ENCODE assay signal across 14 cellular contexts in the genomic region with DNA sequence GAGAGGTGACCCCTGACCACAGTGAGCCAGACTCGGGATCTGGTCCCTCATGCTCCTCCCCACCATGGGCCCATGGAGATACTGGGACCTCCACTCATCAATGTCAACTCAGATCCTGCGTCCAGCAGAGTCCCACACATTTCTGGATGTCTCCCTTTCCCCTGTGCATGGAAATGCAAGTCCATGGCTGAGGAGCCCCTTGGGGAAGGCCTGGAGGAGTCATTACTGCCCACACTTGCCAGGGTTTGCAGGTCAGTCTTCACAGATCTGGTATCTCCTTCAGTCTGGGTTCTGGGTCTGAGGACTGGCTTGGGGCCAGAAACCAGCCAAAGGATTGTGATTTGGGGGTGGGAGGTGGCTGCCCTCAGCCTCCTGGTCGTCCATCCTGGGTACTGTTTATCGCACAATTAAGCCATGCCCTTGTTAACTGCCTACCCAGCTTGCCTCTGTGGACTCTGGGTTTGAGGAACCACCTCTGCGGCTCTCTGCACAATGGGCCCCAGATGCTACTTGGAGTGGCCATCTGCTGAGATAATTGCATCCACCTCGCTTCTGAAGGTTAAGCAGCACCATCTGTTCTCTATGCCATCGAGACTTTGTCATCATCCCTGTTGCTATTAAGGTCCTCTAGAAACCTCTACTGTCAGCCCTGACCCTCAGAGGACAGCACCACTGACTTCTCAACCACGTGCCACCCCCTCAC. TPM values are rescaled to one million over a fixed set of nuclear protein-coding genes. Genes with fewer than 3 reads are reported as not detected.
A peak's percentile ranks its signal among the peaks of the same experiment; 100 is the strongest.
DNase-seq lines count a peak whose midpoint lies in the region; FAIRE-seq and TF ChIP-seq lines count a peak whose summit lies in the region.
"Had no signal": no experiment of that assay in that cellular context is flagged by ENCODE, and none has a peak within 500 bp of the region (broad histone marks: within the 10 kb centered on the region; RNA-seq: fewer than 3 reads in every experiment).

No MANE protein-coding gene starts in this region.

- H3K4me3 ChIP-seq in bronchial epithelial cell (ENCODE audit: low read depth, low read length), result no peak overlapping the region
- H3K4me3 ChIP-seq in stomach, result no peak overlapping the region
- H3K4me3 ChIP-seq in effector memory CD4-positive, alpha-beta T cell (ENCODE audit: insufficient read depth, low read depth, low read length, poor library complexity, severe bottlenecking), result no peak overlapping the region
- no peak overlapping the region for H3K4me3 ChIP-seq in MM.1S (ENCODE audit: low read length)
- H3K4me3 ChIP-seq: SJCRH30, upper lobe of left lung had no signal

- H3K9ac ChIP-seq in MM.1S (ENCODE audit: low read length), result no peak overlapping the region

- H3K9me3 Mint-ChIP-seq in activated CD4-positive, alpha-beta memory T cell treated with anti-CD3 and anti-CD28 coated beads, Interleukin-2, amount 10 ng/mL, durations not matched to agents 7 days and 5 days, result no peaks in the 10 kb centered on the region
- no peaks in the 10 kb centered on the region for H3K9me3 Mint-ChIP-seq in activated CD4-positive, alpha-beta memory T cell treated with anti-CD3 and anti-CD28 coated beads for 36 hours
- H3K9me3 Mint-ChIP-seq in activated naive CD4-positive, alpha-beta T cell treated with anti-CD3 and anti-CD28 coated beads, Interleukin-2, amount 10 ng/mL, durations not matched to agents 7 days and 5 days, result no peaks in the 10 kb centered on the region
- H3K9me3 Mint-ChIP-seq: activated naive CD4-positive, alpha-beta T cell treated with anti-CD3 and anti-CD28 coated beads, Interleukin-2, amount 50 U/mL, for 24 hours; dendritic cell treated with granulocyte-macrophage colony-stimulating factor and Interleukin-4, amounts not matched to agents 40 ng/mL and 50 ng/mL, for 4 days had no signal

- TF ChIP-seq POLR2A in stomach (IDR thresholded peaks at IDR 0.05), result no peak

- H3K36me3 ChIP-seq in bronchial epithelial cell (ENCODE audit: control insufficient read depth, insufficient read depth, low read length), result no peaks in the 10 kb centered on the region
- H3K36me3 ChIP-seq in stomach, result no peaks in the 10 kb centered on the region
- H3K36me3 ChIP-seq in effector memory CD4-positive, alpha-beta T cell (ENCODE audit: control insufficient read depth, insufficient read depth, low read length), result no peaks in the 10 kb centered on the region
- no peaks in the 10 kb centered on the region for H3K36me3 ChIP-seq in MM.1S (replicated peaks; ENCODE audit: insufficient read depth, low read length)
- H3K36me3 ChIP-seq: SJCRH30, upper lobe of left lung had no signal

- POLR2A ChIA-PET in activated CD4-positive, alpha-beta memory T cell treated with anti-CD3 and anti-CD28 coated beads, Interleukin-2, amount 10 ng/mL, durations not matched to agents 7 days and 5 days (lab: Charles Lee), result no interaction called here
- POLR2A ChIA-PET in activated CD4-positive, alpha-beta memory T cell treated with anti-CD3 and anti-CD28 coated beads for 36 hours (lab: Charles Lee), result no interaction called here

- DNase-seq in activated CD4-positive, alpha-beta memory T cell treated with anti-CD3 and anti-CD28 coated beads, Interleukin-2, amount 10 ng/mL, durations not matched to agents 7 days and 5 days, result peak; percentile 6
- no peak for DNase-seq in activated CD4-positive, alpha-beta memory T cell treated with anti-CD3 and anti-CD28 coated beads for 36 hours
- peak; percentile 61 for DNase-seq in NCI-H2227 (lab: John Stamatoyannopoulos, UW; ENCODE audit: unreplicated experiment)
- DNase-seq in bronchial epithelial cell (ENCODE audit: low read depth), result no peak
- peak; percentile 21 for DNase-seq in stomach
- no peak for DNase-seq in effector memory CD4-positive, alpha-beta T cell
- no peak for DNase-seq in MM.1S
- no peak for DNase-seq in activated naive CD4-positive, alpha-beta T cell treated with anti-CD3 and anti-CD28 coated beads, Interleukin-2, amount 10 ng/mL, durations not matched to agents 7 days and 5 days
- DNase-seq: activated CD4-positive, CD25-positive, alpha-beta regulatory T cell; IMR-90; SJCRH30; upper lobe of left lung had no signal

- peaks cover 3 to 34% (median 25%) of the 10 kb centered on the region in 4 donors for H3K4me1 ChIP-seq in stomach
- H3K4me1 ChIP-seq in effector memory CD4-positive, alpha-beta T cell (ENCODE audit: control insufficient read depth, insufficient read depth, low read length, poor library complexity, severe bottlenecking), result no peaks in the 10 kb centered on the region
- no peaks in the 10 kb centered on the region for H3K4me1 ChIP-seq in MM.1S (ENCODE audit: low read length)

- TF ChIP-seq CTCF in bronchial epithelial cell (IDR thresholded peaks at IDR 0.05; ENCODE audit: insufficient read depth, low read length, severe bottlenecking) (no peak), stomach (IDR thresholded peaks at IDR 0.05) (no peak), MM.1S (IDR thresholded peaks at IDR 0.05; ENCODE audit: low read length) (no peak)

- no peaks in the 10 kb centered on the region for H3K9me2 ChIP-seq in MM.1S (replicated peaks; ENCODE audit: insufficient read depth, low read length)

- H3F3A ChIP-seq in MM.1S (ENCODE audit: insufficient read depth, low read length), result no peaks in the 10 kb centered on the region

- CTCF ChIA-PET in activated CD4-positive, alpha-beta memory T cell treated with anti-CD3 and anti-CD28 coated beads, Interleukin-2, amount 10 ng/mL, durations not matched to agents 7 days and 5 days (lab: Charles Lee), result no interaction called here
- CTCF ChIA-PET in activated CD4-positive, alpha-beta memory T cell treated with anti-CD3 and anti-CD28 coated beads for 36 hours (lab: Charles Lee), result interaction anchor here (1.1 kb wide), 1 partner anchor 214 kb away, joined by 3 read pairs; no protein-coding TSS in a partner anchor
- CTCF ChIA-PET in activated naive CD4-positive, alpha-beta T cell treated with anti-CD3 and anti-CD28 coated beads, Interleukin-2, amount 10 ng/mL, durations not matched to agents 7 days and 5 days (lab: Charles Lee), result no interaction called here

- no peaks in the 10 kb centered on the region for H4K20me1 ChIP-seq in MM.1S (ENCODE audit: insufficient read depth, low read length)

- 82 to 94% (median 90%) methylated on average over 6 to 8 of the region's 8 CpGs for WGBS in stomach, 5 donors

- H3K4me1 Mint-ChIP-seq in activated CD4-positive, alpha-beta memory T cell treated with anti-CD3 and anti-CD28 coated beads, Interleukin-2, amount 10 ng/mL, durations not matched to agents 7 days and 5 days, result peaks cover 13% of the 10 kb centered on the region
- peaks cover 10% of the 10 kb centered on the region for H3K4me1 Mint-ChIP-seq in activated CD4-positive, alpha-beta memory T cell treated with anti-CD3 and anti-CD28 coated beads for 36 hours (ENCODE audit: low read depth)
- peaks cover 30% of the 10 kb centered on the region for H3K4me1 Mint-ChIP-seq in activated naive CD4-positive, alpha-beta T cell treated with anti-CD3 and anti-CD28 coated beads, Interleukin-2, amount 10 ng/mL, durations not matched to agents 7 days and 5 days

- H3K4me2 ChIP-seq in MM.1S (ENCODE audit: low read depth, low read length), result no peak overlapping the region

- H3K9me3 ChIP-seq in stomach (no peaks in the 10 kb centered on the region), MM.1S (replicated peaks; ENCODE audit: insufficient read depth, low read length) (no peaks in the 10 kb centered on the region)
- H3K9me3 ChIP-seq in effector memory CD4-positive, alpha-beta T cell (ENCODE audit: control insufficient read depth, low read length), result no peaks in the 10 kb centered on the region
- H3K9me3 ChIP-seq: SJCRH30, upper lobe of left lung had no signal

- no peak for TF ChIP-seq EP300 in stomach (IDR thresholded peaks at IDR 0.05)

- H3K36me3 Mint-ChIP-seq in activated CD4-positive, alpha-beta memory T cell treated with anti-CD3 and anti-CD28 coated beads, Interleukin-2, amount 10 ng/mL, durations not matched to agents 7 days and 5 days (ENCODE audit: low read depth), result no peaks in the 10 kb centered on the region
- H3K36me3 Mint-ChIP-seq in activated CD4-positive, alpha-beta memory T cell treated with anti-CD3 and anti-CD28 coated beads for 36 hours, result no peaks in the 10 kb centered on the region
- no peaks in the 10 kb centered on the region for H3K36me3 Mint-ChIP-seq in activated naive CD4-positive, alpha-beta T cell treated with anti-CD3 and anti-CD28 coated beads, Interleukin-2, amount 10 ng/mL, durations not matched to agents 7 days and 5 days
- H3K36me3 Mint-ChIP-seq: activated naive CD4-positive, alpha-beta T cell treated with anti-CD3 and anti-CD28 coated beads, Interleukin-2, amount 50 U/mL, for 24 hours had no signal

- H3K4me3 Mint-ChIP-seq in activated CD4-positive, alpha-beta memory T cell treated with anti-CD3 and anti-CD28 coated beads, Interleukin-2, amount 10 ng/mL, durations not matched to agents 7 days and 5 days, result no peak overlapping the region
- H3K4me3 Mint-ChIP-seq in activated CD4-positive, alpha-beta memory T cell treated with anti-CD3 and anti-CD28 coated beads for 36 hours, result no peak overlapping the region
- H3K4me3 Mint-ChIP-seq in activated naive CD4-positive, alpha-beta T cell treated with anti-CD3 and anti-CD28 coated beads, Interleukin-2, amount 10 ng/mL, durations not matched to agents 7 days and 5 days, result no peak overlapping the region
- H3K4me3 Mint-ChIP-seq: activated naive CD4-positive, alpha-beta T cell treated with anti-CD3 and anti-CD28 coated beads, Interleukin-2, amount 50 U/mL, for 24 hours; dendritic cell treated with granulocyte-macrophage colony-stimulating factor and Interleukin-4, amounts not matched to agents 40 ng/mL and 50 ng/mL, for 4 days had no signal

- H3K27ac ChIP-seq in stomach (no peak overlapping the region), MM.1S (ENCODE audit: low read length) (no peak overlapping the region)
- H3K27ac ChIP-seq in effector memory CD4-positive, alpha-beta T cell (ENCODE audit: insufficient read depth, low read length, poor library complexity, severe bottlenecking), result no peak overlapping the region
- H3K27ac ChIP-seq: SJCRH30, upper lobe of left lung had no signal

- H3K79me2 ChIP-seq in MM.1S (ENCODE audit: low read length), result no peaks in the 10 kb centered on the region

- H3K27ac Mint-ChIP-seq in activated CD4-positive, alpha-beta memory T cell treated with anti-CD3 and anti-CD28 coated beads, Interleukin-2, amount 10 ng/mL, durations not matched to agents 7 days and 5 days, result no peak overlapping the region
- H3K27ac Mint-ChIP-seq in activated CD4-positive, alpha-beta memory T cell treated with anti-CD3 and anti-CD28 coated beads for 36 hours, result no peak overlapping the region
- H3K27ac Mint-ChIP-seq in activated naive CD4-positive, alpha-beta T cell treated with anti-CD3 and anti-CD28 coated beads, Interleukin-2, amount 10 ng/mL, durations not matched to agents 7 days and 5 days, result no peak overlapping the region
- H3K27ac Mint-ChIP-seq: activated naive CD4-positive, alpha-beta T cell treated with anti-CD3 and anti-CD28 coated beads, Interleukin-2, amount 50 U/mL, for 24 hours had no signal

- no peak overlapping the region for H2AFZ ChIP-seq in MM.1S (ENCODE audit: low read length)

- no peaks in the 10 kb centered on the region for H3K27me3 ChIP-seq in bronchial epithelial cell (ENCODE audit: control insufficient read depth, insufficient read depth, low read length)
- no peaks in the 10 kb centered on the region for H3K27me3 ChIP-seq in stomach
- no peaks in the 10 kb centered on the region for H3K27me3 ChIP-seq in effector memory CD4-positive, alpha-beta T cell (replicated peaks; ENCODE audit: control insufficient read depth, insufficient read depth, low read length, poor library complexity, severe bottlenecking)
- H3K27me3 ChIP-seq in MM.1S (replicated peaks; ENCODE audit: insufficient read depth, low read length), result no peaks in the 10 kb centered on the region
- H3K27me3 ChIP-seq: SJCRH30, upper lobe of left lung had no signal

- H3K27me3 Mint-ChIP-seq in activated CD4-positive, alpha-beta memory T cell treated with anti-CD3 and anti-CD28 coated beads, Interleukin-2, amount 10 ng/mL, durations not matched to agents 7 days and 5 days, result peaks cover 3% of the 10 kb centered on the region
- H3K27me3 Mint-ChIP-seq in activated CD4-positive, alpha-beta memory T cell treated with anti-CD3 and anti-CD28 coated beads for 36 hours, result no peaks in the 10 kb centered on the region
- H3K27me3 Mint-ChIP-seq in activated naive CD4-positive, alpha-beta T cell treated with anti-CD3 and anti-CD28 coated beads, Interleukin-2, amount 10 ng/mL, durations not matched to agents 7 days and 5 days, result peaks cover 34% of the 10 kb centered on the region
- H3K27me3 Mint-ChIP-seq: activated naive CD4-positive, alpha-beta T cell treated with anti-CD3 and anti-CD28 coated beads, Interleukin-2, amount 50 U/mL, for 24 hours; dendritic cell treated with granulocyte-macrophage colony-stimulating factor and Interleukin-4, amounts not matched to agents 40 ng/mL and 50 ng/mL, for 4 days had no signal

- intact Hi-C loops in activated CD4-positive, alpha-beta memory T cell treated with anti-CD3 and anti-CD28 coated beads for 36 hours (cut with micrococcal nuclease), result no loop called here
- intact Hi-C loops in stomach (cut with DNase I; ENCODE audit: low total_unique reads), result no loop called here

- FAIRE-seq in bronchial epithelial cell (lab: Jason Lieb, UNC), result peak; percentile 91

RNA-seq across cellular contexts. Expression of gene KLF13, which starts 49.9 kb away (rescaled TPM):
- 100 to 1,000 TPM; 199 TPM for total RNA-seq in activated CD4-positive, alpha-beta memory T cell treated with anti-CD3 and anti-CD28 coated beads, Interleukin-2, amount 10 ng/mL, durations not matched to agents 7 days and 5 days
- total RNA-seq in activated CD4-positive, alpha-beta memory T cell treated with anti-CD3 and anti-CD28 coated beads for 36 hours, result 100 to 1,000 TPM; 134 to 145 TPM
- total RNA-seq in bronchial epithelial cell, result 58.7 and 62.0 TPM in 2 replicates
- total RNA-seq in stomach, result 10 to 100 TPM in 4 of 5 donors, 1 to 10 TPM in 1; 9.3 to 74.0 (median 38.8) TPM
- 10 to 100 TPM; 23.0 to 30.7 (median 24.3) TPM for polyA plus RNA-seq in stomach

Comparison
In these comparisons a context has a peak if more than half of its experiments do, and no peak if none do; other contexts are left out.
1. DNase-seq: peak in activated CD4-positive, alpha-beta memory T cell treated with anti-CD3 and anti-CD28 coated beads, Interleukin-2, amount 10 ng/mL, durations not matched to agents 7 days and 5 days (single experiment), NCI-H2227 (single experiment) and stomach (single experiment); none in activated CD4-positive, alpha-beta memory T cell treated with anti-CD3 and anti-CD28 coated beads for 36 hours (single experiment), bronchial epithelial cell (single experiment), effector memory CD4-positive, alpha-beta T cell (0 of 3), MM.1S (single experiment) and activated naive CD4-positive, alpha-beta T cell treated with anti-CD3 and anti-CD28 coated beads, Interleukin-2, amount 10 ng/mL, durations not matched to agents 7 days and 5 days (single experiment).